8 cellular contexts compared by ENCODE assay signal in genomic region chr6:53358440-53359087, GRCh38. TPM values are rescaled to one million over a fixed set of nuclear protein-coding genes. Genes with fewer than 3 reads are reported as not detected.
DNase-seq lines count a peak whose midpoint lies in the region; ATAC-seq and TF ChIP-seq lines count a peak whose summit lies in the region.

No MANE protein-coding gene starts in this region.

- peaks cover 42% of the 10 kb centered on the region for H3K4me1 Mint-ChIP-seq in neural crest cell

- BruUV-seq in PC-9 (replicated peaks; lab: Mats Ljungman, UMichigan): TSS peak; percentile 91

- peaks cover 28% of the 10 kb centered on the region for H3F3A ChIP-seq in PC-9 (ENCODE audit: insufficient read depth, low read depth)

- intact Hi-C loops in PC-9 (cut with micrococcal nuclease; ENCODE audit: unreplicated experiment): loop anchor here (1.0 to 5.0 kb wide), 3 partner anchors 79 to 246 kb away; no protein-coding TSS in a partner anchor

- H3K9me3 ChIP-seq in PC-9 (ENCODE audit: insufficient read depth, low read depth): no peaks in the 10 kb centered on the region

- peak overlapping the region; percentile 86 for H3K4me3 Mint-ChIP-seq in neural crest cell

- H3K4me1 ChIP-seq in PC-9 (replicated peaks; ENCODE audit: insufficient read depth): peaks cover 36% of the 10 kb centered on the region

- H3K27me3 ChIP-seq in PC-9 (ENCODE audit: insufficient read depth, low read depth): no peaks in the 10 kb centered on the region

- H3K27me3 Mint-ChIP-seq in neural crest cell (ENCODE audit: low read depth): no peaks in the 10 kb centered on the region

- POLR2A ChIA-PET in PC-9 (lab: Charles Lee; ENCODE audit: unreplicated experiment): interaction anchor here (1.0 kb wide), 1 partner anchor 246 kb away, joined by 7 read pairs; no protein-coding TSS in a partner anchor

- CTCF ChIA-PET in PC-9 (lab: Charles Lee): no interaction called here

- H3K27ac ChIP-seq in PC-9 (peak overlapping the region; percentile 84), epithelial cell of prostate (peak overlapping the region; percentile 79)

- no peaks in the 10 kb centered on the region for H3K9me2 ChIP-seq in PC-9 (ENCODE audit: insufficient read depth)

- TF ChIP-seq CTCF in PC-9 (conservative IDR thresholded peaks at IDR 0.05): no peak
- TF ChIP-seq CTCF in neural crest cell (conservative IDR thresholded peaks at IDR 0.05): no peak

- no peaks in the 10 kb centered on the region for H3K36me3 Mint-ChIP-seq in neural crest cell (ENCODE audit: low read depth)

- DNase-seq in PC-9: no peak
- no peak for DNase-seq in epithelial cell of prostate (ENCODE audit: low read depth, low spot score)
- no peak for DNase-seq in neural crest cell (ENCODE audit: low read depth, low spot score)
- no peak for DNase-seq in dermis blood vessel endothelial cell
- DNase-seq in NCI-H2171 (lab: John Stamatoyannopoulos, UW): no peak
- no peak for DNase-seq in islet precursor cell

- peak overlapping the region; percentile 79 for H2AFZ ChIP-seq in PC-9

- peak; percentile 13 for ATAC-seq in GM18517 (IDR thresholded peaks at IDR 0.05; ENCODE audit: unreplicated experiment)
- peak; percentile 10 for ATAC-seq in HG02642 (IDR thresholded peaks at IDR 0.05; ENCODE audit: poor library complexity, unreplicated experiment)

- no peaks in the 10 kb centered on the region for H3K79me2 ChIP-seq in PC-9 (ENCODE audit: low read depth)

- no peaks in the 10 kb centered on the region for H3K9me3 Mint-ChIP-seq in neural crest cell

- peak overlapping the region; percentile 61 for H3K4me3 ChIP-seq in PC-9

- no peaks in the 10 kb centered on the region for H4K20me1 ChIP-seq in PC-9 (ENCODE audit: insufficient read depth)

- peak overlapping the region; percentile 85 for H3K4me2 ChIP-seq in PC-9

- H3K27ac Mint-ChIP-seq in neural crest cell (ENCODE audit: unreplicated experiment): peak overlapping the region; percentile 99

- H3K36me3 ChIP-seq in PC-9 (ENCODE audit: low read depth): no peaks in the 10 kb centered on the region

RNA-seq across cellular contexts. Expression of gene ELOVL5, which starts 9.8 kb away (rescaled TPM):
- total RNA-seq in PC-9 (2021): 71.3 and 108 TPM in 2 replicates
- total RNA-seq in neural crest cell: 152 and 153 TPM in 2 replicates
- 74.2 and 123 TPM in 2 replicates for total RNA-seq in dermis blood vessel endothelial cell
